8 cellular contexts compared by ENCODE assay signal in genomic region chr5:140113180-140113698, GRCh38. TPM values are rescaled to one million over a fixed set of nuclear protein-coding genes. Genes with fewer than 3 reads are reported as not detected.
A peak's percentile ranks its signal among the peaks of the same experiment; 100 is the strongest.
DNase-seq lines count a peak whose midpoint lies in the region; ATAC-seq and TF ChIP-seq lines count a peak whose summit lies in the region.

No MANE protein-coding gene starts in this region.

- H3K4me3 Mint-ChIP-seq in CD4-positive, alpha-beta T cell = peak overlapping the region; percentile 100

- peaks cover 90% of the 10 kb centered on the region for H3K4me1 Mint-ChIP-seq in CD4-positive, alpha-beta T cell (ENCODE audit: low read depth)

- H2BK15ac ChIP-seq in neuronal stem cell (ENCODE audit: low read length) = peak overlapping the region; percentile 92

- H4K8ac ChIP-seq in neuronal stem cell (ENCODE audit: low read depth, low read length) = peak overlapping the region; percentile 43

- peaks cover 3% of the 10 kb centered on the region for H3K79me1 ChIP-seq in neuronal stem cell (ENCODE audit: low read depth, low read length)

- peak overlapping the region; percentile 97 for H3K4me2 ChIP-seq in neuronal stem cell (ENCODE audit: insufficient read depth, low read length, poor library complexity, severe bottlenecking)

- peak overlapping the region; percentile 56 for H2AK5ac ChIP-seq in neuronal stem cell (ENCODE audit: low read depth, low read length)

- H4K91ac ChIP-seq in neuronal stem cell (ENCODE audit: low read depth, low read length, poor library complexity) = no peak overlapping the region

- POLR2A ChIA-PET in CD4-positive, alpha-beta T cell (lab: Charles Lee) = interaction anchor here (0.6 to 2.2 kb wide), 4 partner anchors 10 to 32 kb away, joined by 3 to 11 read pairs (median 5); no protein-coding TSS in a partner anchor

- peak overlapping the region; percentile 93 for H3K23ac ChIP-seq in neuronal stem cell (ENCODE audit: low read depth, low read length, poor library complexity)

- H3K4ac ChIP-seq in neuronal stem cell (ENCODE audit: low read length) = peak overlapping the region; percentile 11

- no peaks in the 10 kb centered on the region for H3K36me3 ChIP-seq in neuronal stem cell (replicated peaks in 1 of 2; ENCODE audit: control insufficient read depth in 2 of 2, insufficient read depth in 2 of 2, low read length in 2 of 2)

- H2AFZ ChIP-seq in neuronal stem cell (ENCODE audit: low read length) = peak overlapping the region; percentile 97

- intact Hi-C loops in CD4-positive, alpha-beta T cell (cut with DNase I, micrococcal nuclease) = loop anchor here in 1 of 2 experiments (2.0 to 10.0 kb wide), 5 partner anchors 38 to 1538 kb away; partner anchors contain the start of genes HSPA9, SPATA24 and UBE2D2

- H3K9me3 Mint-ChIP-seq in CD4-positive, alpha-beta T cell = no peaks in the 10 kb centered on the region

- peaks cover 9 to 17% of the 10 kb centered on the region in 2 donors for H3K4me1 ChIP-seq in neuronal stem cell (ENCODE audit: control insufficient read depth in 2 of 2, insufficient read depth in 1 of 2, low read depth in 1 of 2, low read length in 2 of 2)

- H3K27me3 Mint-ChIP-seq in CD4-positive, alpha-beta T cell = peaks cover 6% of the 10 kb centered on the region

- TF ChIP-seq CTCF in CD4-positive, alpha-beta T cell (IDR thresholded peaks at IDR 0.05) = no peak
- no peak for TF ChIP-seq CTCF in fibroblast of pulmonary artery (IDR thresholded peaks at IDR 0.05; ENCODE audit: low read length, missing control alignments)

- peak overlapping the region; percentile 91 for H3K9ac ChIP-seq in neuronal stem cell (ENCODE audit: low read depth, low read length, poor library complexity)

- peaks cover 14% of the 10 kb centered on the region for H3K36me3 Mint-ChIP-seq in CD4-positive, alpha-beta T cell (ENCODE audit: low read depth)

- H3K27ac Mint-ChIP-seq in CD4-positive, alpha-beta T cell = peak overlapping the region; percentile 96

- H3K14ac ChIP-seq in neuronal stem cell (ENCODE audit: low read length) = peak overlapping the region; percentile 82

- H3K4me3 ChIP-seq in fibroblast of pulmonary artery (replicated peaks; ENCODE audit: low read depth, low read length) (peak overlapping the region; percentile 72), neuronal stem cell (ENCODE audit: low read length in 2 of 2) (peak overlapping the region; percentile 81 to 86)

- H3K18ac ChIP-seq in neuronal stem cell (ENCODE audit: low read length) = peak overlapping the region; percentile 97

- no CpG with 5 or more reads among the region's 28 CpGs for WGBS in neuronal stem cell (ENCODE audit: extremely low coverage in 2 of 2, insufficient read length in 2 of 2, insufficient replicate concordance in 1 of 2), 2 donors

- peak in 6 of 10 experiments; percentile 7 to 27 (median 18) for DNase-seq in CD4-positive, alpha-beta T cell
- peak; percentile 12 for DNase-seq in activated T-helper 1 cell treated with Interleukin-2 at 50 U/mL for 16 hours (ENCODE audit: low read depth)
- no peak for DNase-seq in fibroblast of pulmonary artery (ENCODE audit: low read depth)
- no peak for DNase-seq in neuronal stem cell (ENCODE audit: low spot score)
- DNase-seq in HT-29 (ENCODE audit: low spot score) = no peak
- DNase-seq in NCI-H2107 treated with DMSO at 0.1 percent for 48 hours (lab: John Stamatoyannopoulos, UW; ENCODE audit: unreplicated experiment) = no peak

- H2BK12ac ChIP-seq in neuronal stem cell (ENCODE audit: low read length) = peak overlapping the region; percentile 41

- H3K27me3 ChIP-seq in CD4-positive, alpha-beta T cell (ENCODE audit: control insufficient read depth, insufficient read depth, low read length) = peaks cover 10% of the 10 kb centered on the region
- peaks cover 34 to 54% (median 54%) of the 10 kb centered on the region in 3 experiments for H3K27me3 ChIP-seq in neuronal stem cell (ENCODE audit: control insufficient read depth in 3 of 3, insufficient read depth in 3 of 3, low read depth in 1 of 3, low read length in 3 of 3)

- CTCF ChIA-PET in CD4-positive, alpha-beta T cell (lab: Charles Lee) = interaction anchor here (0.6 to 2.6 kb wide), 7 partner anchors 11 to 62 kb away, joined by 3 to 10 read pairs (median 3); no protein-coding TSS in a partner anchor

- no peaks in the 10 kb centered on the region for H3K9me3 ChIP-seq in CD4-positive, alpha-beta T cell (ENCODE audit: control insufficient read depth, low read length)
- no peaks in the 10 kb centered on the region for H3K9me3 ChIP-seq in neuronal stem cell (replicated peaks in 1 of 2; ENCODE audit: control insufficient read depth in 2 of 2, insufficient read depth in 1 of 2, low read depth in 1 of 2, low read length in 2 of 2)

- no peak overlapping the region for H2BK5ac ChIP-seq in neuronal stem cell (ENCODE audit: low read length)

- peak; percentile 3 for ATAC-seq in CD4-positive, alpha-beta T cell (ENCODE audit: poor library complexity)
- ATAC-seq in HG03432 (IDR thresholded peaks at IDR 0.05; ENCODE audit: unreplicated experiment) (peak; percentile 1), HG02981 (IDR thresholded peaks at IDR 0.05; ENCODE audit: unreplicated experiment) (no peak)

- H2BK120ac ChIP-seq in neuronal stem cell (ENCODE audit: low read depth, low read length) = no peak overlapping the region

- H3K27ac ChIP-seq in CD4-positive, alpha-beta T cell (ENCODE audit: low read depth, low read length) = peak overlapping the region; percentile 83
- no peak overlapping the region for H3K27ac ChIP-seq in neuronal stem cell (replicated peaks; ENCODE audit: low read length)

RNA-seq across cellular contexts. Expression of gene PURA, which starts 0.7 kb away (rescaled TPM):
- total RNA-seq in CD4-positive, alpha-beta T cell = 1 to 10 TPM; 7.0 to 7.9 TPM
- 1.3 TPM for polyA plus RNA-seq in neuronal stem cell (2013, experiment 1 of 2)
- polyA plus RNA-seq in neuronal stem cell (2013, experiment 2 of 2) = 1.6 TPM
- 9.9 and 11.3 TPM in 2 replicates for total RNA-seq in HT-29 (2014; rRNA removed; shearing (Covaris generic))

RNA-seq across cellular contexts. Expression of gene IGIP, which starts 12.5 kb away (rescaled TPM):
- 1 to 10 TPM; 1.5 TPM for total RNA-seq in CD4-positive, alpha-beta T cell
- polyA plus RNA-seq in neuronal stem cell (2013, experiment 1 of 2) = 0.47 TPM
- 0.42 TPM for polyA plus RNA-seq in neuronal stem cell (2013, experiment 2 of 2)
- total RNA-seq in HT-29 (2014; rRNA removed; shearing (Covaris generic)) = 1.1 and 1.7 TPM in 2 replicates

Comparison
In these comparisons a context has a peak if more than half of its experiments do, and no peak if none do; other contexts are left out.
1. DNase-seq: peak in CD4-positive, alpha-beta T cell (6 of 10) and activated T-helper 1 cell treated with Interleukin-2 at 50 U/mL for 16 hours (single experiment); none in fibroblast of pulmonary artery (single experiment), neuronal stem cell (single experiment), HT-29 (single experiment) and NCI-H2107 treated with DMSO at 0.1 percent for 48 hours (single experiment).